Comparison of ENCODE assay signal across 1 cellular context in the genomic region with DNA sequence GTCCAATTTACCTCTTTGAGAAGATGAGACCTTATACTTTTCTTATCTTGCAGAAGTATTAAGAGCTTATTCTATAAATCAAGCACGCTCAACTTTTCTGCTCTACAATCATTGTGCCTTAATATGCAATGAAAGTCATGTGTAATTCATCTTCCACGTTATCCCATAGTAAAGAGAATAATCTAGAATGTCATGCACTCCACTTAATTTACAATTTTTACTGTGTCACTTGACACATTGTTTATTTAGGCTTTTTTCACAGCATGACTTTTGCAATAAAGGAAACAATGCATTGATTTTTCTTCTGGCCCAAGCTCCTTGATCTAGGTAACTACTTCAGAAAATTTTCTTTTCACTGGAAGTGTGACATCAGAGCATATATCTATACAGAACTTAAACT.
TF ChIP-seq lines count a peak whose summit lies in the region.

No MANE protein-coding gene starts in this region.

TF ChIP-seq in HEK293, 187 proteins besides CTCF, POLR2A, EP300 and RAD21 (continued from another document and continues in another):
- TF ChIP-seq, protein P1, sequence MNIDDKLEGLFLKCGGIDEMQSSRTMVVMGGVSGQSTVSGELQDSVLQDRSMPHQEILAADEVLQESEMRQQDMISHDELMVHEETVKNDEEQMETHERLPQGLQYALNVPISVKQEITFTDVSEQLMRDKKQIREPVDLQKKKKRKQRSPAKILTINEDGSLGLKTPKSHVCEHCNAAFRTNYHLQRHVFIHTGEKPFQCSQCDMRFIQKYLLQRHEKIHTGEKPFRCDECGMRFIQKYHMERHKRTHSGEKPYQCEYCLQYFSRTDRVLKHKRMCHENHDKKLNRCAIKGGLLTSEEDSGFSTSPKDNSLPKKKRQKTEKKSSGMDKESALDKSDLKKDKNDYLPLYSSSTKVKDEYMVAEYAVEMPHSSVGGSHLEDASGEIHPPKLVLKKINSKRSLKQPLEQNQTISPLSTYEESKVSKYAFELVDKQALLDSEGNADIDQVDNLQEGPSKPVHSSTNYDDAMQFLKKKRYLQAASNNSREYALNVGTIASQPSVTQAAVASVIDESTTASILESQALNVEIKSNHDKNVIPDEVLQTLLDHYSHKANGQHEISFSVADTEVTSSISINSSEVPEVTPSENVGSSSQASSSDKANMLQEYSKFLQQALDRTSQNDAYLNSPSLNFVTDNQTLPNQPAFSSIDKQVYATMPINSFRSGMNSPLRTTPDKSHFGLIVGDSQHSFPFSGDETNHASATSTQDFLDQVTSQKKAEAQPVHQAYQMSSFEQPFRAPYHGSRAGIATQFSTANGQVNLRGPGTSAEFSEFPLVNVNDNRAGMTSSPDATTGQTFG (tag by site-specific recombination; IDR thresholded peaks at IDR 0.05; ENCODE audit: borderline replicate concordance) = peak; percentile 41; the same call in 1 of the 2 replicates
- TF ChIP-seq, protein P2, sequence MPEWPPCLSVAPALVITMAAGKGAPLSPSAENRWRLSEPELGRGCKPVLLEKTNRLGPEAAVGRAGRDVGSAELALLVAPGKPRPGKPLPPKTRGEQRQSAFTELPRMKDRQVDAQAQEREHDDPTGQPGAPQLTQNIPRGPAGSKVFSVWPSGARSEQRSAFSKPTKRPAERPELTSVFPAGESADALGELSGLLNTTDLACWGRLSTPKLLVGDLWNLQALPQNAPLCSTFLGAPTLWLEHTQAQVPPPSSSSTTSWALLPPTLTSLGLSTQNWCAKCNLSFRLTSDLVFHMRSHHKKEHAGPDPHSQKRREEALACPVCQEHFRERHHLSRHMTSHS (tag by site-specific recombination; IDR thresholded peaks at IDR 0.05) = peak; percentile 85
- TF ChIP-seq, protein P3, sequence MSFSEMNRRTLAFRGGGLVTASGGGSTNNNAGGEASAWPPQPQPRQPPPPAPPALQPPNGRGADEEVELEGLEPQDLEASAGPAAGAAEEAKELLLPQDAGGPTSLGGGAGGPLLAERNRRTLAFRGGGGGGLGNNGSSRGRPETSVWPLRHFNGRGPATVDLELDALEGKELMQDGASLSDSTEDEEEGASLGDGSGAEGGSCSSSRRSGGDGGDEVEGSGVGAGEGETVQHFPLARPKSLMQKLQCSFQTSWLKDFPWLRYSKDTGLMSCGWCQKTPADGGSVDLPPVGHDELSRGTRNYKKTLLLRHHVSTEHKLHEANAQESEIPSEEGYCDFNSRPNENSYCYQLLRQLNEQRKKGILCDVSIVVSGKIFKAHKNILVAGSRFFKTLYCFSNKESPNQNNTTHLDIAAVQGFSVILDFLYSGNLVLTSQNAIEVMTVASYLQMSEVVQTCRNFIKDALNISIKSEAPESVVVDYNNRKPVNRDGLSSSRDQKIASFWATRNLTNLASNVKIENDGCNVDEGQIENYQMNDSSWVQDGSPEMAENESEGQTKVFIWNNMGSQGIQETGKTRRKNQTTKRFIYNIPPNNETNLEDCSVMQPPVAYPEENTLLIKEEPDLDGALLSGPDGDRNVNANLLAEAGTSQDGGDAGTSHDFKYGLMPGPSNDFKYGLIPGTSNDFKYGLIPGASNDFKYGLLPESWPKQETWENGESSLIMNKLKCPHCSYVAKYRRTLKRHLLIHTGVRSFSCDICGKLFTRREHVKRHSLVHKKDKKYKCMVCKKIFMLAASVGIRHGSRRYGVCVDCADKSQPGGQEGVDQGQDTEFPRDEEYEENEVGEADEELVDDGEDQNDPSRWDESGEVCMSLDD (tag by site-specific recombination; IDR thresholded peaks at IDR 0.05) = no peak
- TF ChIP-seq HOXA7 (CRISPR knock-in tag; IDR thresholded peaks at IDR 0.05; ENCODE audit: borderline replicate concordance) (no peak), ZNF558 (tag by site-specific recombination; IDR thresholded peaks at IDR 0.05) (no peak), ZFP3 (tag by site-specific recombination; IDR thresholded peaks at IDR 0.05; ENCODE audit: low read depth) (no peak), ZNF426 (tag by site-specific recombination; IDR thresholded peaks at IDR 0.05) (no peak), ZNF544 (tag by site-specific recombination; IDR thresholded peaks at IDR 0.05) (no peak), MYNN (tag by site-specific recombination; IDR thresholded peaks at IDR 0.05; ENCODE audit: borderline replicate concordance) (no peak), ZNF184 (tag by site-specific recombination; IDR thresholded peaks at IDR 0.05) (no peak), ZNF707 (tag by site-specific recombination; IDR thresholded peaks at IDR 0.05) (no peak), GLIS2 (tag by site-specific recombination; IDR thresholded peaks at IDR 0.05) (no peak), YY1 (tag by site-specific recombination; IDR thresholded peaks at IDR 0.05) (no peak), ZNF660 (tag by site-specific recombination; IDR thresholded peaks at IDR 0.05) (no peak), ZNF670 (tag by site-specific recombination; IDR thresholded peaks at IDR 0.05; ENCODE audit: low read depth) (no peak), ZNF529 (tag by site-specific recombination; IDR thresholded peaks at IDR 0.05; ENCODE audit: insufficient replicate concordance) (no peak), ZNF19 (tag by site-specific recombination; IDR thresholded peaks at IDR 0.05; ENCODE audit: low read depth) (no peak), KLF8 (tag by site-specific recombination; IDR thresholded peaks at IDR 0.05) (peak; percentile 44; the same call in 1 of the 2 replicates), ZNF658 (tag by site-specific recombination; IDR thresholded peaks at IDR 0.05) (no peak), ZNF843 (tag by site-specific recombination; IDR thresholded peaks at IDR 0.05) (peak; percentile 96), ZNF266 (tag by site-specific recombination; IDR thresholded peaks at IDR 0.05; ENCODE audit: low read depth) (no peak), GFI1B (tag by site-specific recombination; IDR thresholded peaks at IDR 0.05) (peak; percentile 69), BCL11B (tag by site-specific recombination; IDR thresholded peaks at IDR 0.05; ENCODE audit: low read depth) (peak; percentile 78; the same call in 1 of the 2 replicates), ZNF830 (tag by site-specific recombination; IDR thresholded peaks at IDR 0.05; ENCODE audit: low read depth) (no peak), ZNF37A (tag by site-specific recombination; IDR thresholded peaks at IDR 0.05) (no peak), ZNF341 (tag by site-specific recombination; IDR thresholded peaks at IDR 0.05; ENCODE audit: low read depth) (no peak), PRDM1 (tag by site-specific recombination; IDR thresholded peaks at IDR 0.05) (no peak), ZNF169 (tag by site-specific recombination; IDR thresholded peaks at IDR 0.05) (no peak), OVOL3 (tag by site-specific recombination; IDR thresholded peaks at IDR 0.05) (peak; percentile 74; the same call in 1 of the 2 replicates), ZNF146 (tag by site-specific recombination; IDR thresholded peaks at IDR 0.05) (no peak), ZNF791 (tag by site-specific recombination; IDR thresholded peaks at IDR 0.05) (no peak), ZSCAN30 (tag by site-specific recombination; IDR thresholded peaks at IDR 0.05) (peak; percentile 51; the same call in 1 of the 2 replicates), ZNF211 (tag by site-specific recombination; IDR thresholded peaks at IDR 0.05; ENCODE audit: low read depth) (no peak)
- TF ChIP-seq, protein P4, sequence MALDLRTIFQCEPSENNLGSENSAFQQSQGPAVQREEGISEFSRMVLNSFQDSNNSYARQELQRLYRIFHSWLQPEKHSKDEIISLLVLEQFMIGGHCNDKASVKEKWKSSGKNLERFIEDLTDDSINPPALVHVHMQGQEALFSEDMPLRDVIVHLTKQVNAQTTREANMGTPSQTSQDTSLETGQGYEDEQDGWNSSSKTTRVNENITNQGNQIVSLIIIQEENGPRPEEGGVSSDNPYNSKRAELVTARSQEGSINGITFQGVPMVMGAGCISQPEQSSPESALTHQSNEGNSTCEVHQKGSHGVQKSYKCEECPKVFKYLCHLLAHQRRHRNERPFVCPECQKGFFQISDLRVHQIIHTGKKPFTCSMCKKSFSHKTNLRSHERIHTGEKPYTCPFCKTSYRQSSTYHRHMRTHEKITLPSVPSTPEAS (tag by site-specific recombination; IDR thresholded peaks at IDR 0.05) = no peak
- TF ChIP-seq, protein P5, sequence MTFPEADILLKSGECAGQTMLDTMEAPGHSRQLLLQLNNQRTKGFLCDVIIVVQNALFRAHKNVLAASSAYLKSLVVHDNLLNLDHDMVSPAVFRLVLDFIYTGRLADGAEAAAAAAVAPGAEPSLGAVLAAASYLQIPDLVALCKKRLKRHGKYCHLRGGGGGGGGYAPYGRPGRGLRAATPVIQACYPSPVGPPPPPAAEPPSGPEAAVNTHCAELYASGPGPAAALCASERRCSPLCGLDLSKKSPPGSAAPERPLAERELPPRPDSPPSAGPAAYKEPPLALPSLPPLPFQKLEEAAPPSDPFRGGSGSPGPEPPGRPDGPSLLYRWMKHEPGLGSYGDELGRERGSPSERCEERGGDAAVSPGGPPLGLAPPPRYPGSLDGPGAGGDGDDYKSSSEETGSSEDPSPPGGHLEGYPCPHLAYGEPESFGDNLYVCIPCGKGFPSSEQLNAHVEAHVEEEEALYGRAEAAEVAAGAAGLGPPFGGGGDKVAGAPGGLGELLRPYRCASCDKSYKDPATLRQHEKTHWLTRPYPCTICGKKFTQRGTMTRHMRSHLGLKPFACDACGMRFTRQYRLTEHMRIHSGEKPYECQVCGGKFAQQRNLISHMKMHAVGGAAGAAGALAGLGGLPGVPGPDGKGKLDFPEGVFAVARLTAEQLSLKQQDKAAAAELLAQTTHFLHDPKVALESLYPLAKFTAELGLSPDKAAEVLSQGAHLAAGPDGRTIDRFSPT (tag by site-specific recombination; IDR thresholded peaks at IDR 0.05) = peak; percentile 72; the same call in 1 of the 2 replicates
- TF ChIP-seq, protein P6, sequence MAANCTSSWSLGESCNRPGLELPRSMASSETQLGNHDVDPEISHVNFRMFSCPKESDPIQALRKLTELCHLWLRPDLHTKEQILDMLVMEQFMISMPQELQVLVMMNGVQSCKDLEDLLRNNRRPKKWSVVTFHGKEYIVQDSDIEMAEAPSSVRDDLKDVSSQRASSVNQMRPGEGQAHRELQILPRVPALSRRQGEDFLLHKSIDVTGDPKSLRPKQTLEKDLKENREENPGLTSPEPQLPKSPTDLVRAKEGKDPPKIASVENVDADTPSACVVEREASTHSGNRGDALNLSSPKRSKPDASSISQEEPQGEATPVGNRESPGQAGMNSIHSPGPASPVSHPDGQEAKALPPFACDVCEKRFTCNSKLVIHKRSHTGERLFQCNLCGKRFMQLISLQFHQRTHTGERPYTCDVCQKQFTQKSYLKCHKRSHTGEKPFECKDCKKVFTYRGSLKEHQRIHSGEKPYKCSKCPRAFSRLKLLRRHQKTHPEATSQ (tag by site-specific recombination; IDR thresholded peaks at IDR 0.05) = no peak
- TF ChIP-seq, protein P7, sequence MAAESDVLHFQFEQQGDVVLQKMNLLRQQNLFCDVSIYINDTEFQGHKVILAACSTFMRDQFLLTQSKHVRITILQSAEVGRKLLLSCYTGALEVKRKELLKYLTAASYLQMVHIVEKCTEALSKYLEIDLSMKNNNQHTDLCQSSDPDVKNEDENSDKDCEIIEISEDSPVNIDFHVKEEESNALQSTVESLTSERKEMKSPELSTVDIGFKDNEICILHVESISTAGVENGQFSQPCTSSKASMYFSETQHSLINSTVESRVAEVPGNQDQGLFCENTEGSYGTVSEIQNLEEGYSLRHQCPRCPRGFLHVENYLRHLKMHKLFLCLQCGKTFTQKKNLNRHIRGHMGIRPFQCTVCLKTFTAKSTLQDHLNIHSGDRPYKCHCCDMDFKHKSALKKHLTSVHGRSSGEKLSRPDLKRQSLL (tag by site-specific recombination; IDR thresholded peaks at IDR 0.05) = no peak
- TF ChIP-seq, protein P8, sequence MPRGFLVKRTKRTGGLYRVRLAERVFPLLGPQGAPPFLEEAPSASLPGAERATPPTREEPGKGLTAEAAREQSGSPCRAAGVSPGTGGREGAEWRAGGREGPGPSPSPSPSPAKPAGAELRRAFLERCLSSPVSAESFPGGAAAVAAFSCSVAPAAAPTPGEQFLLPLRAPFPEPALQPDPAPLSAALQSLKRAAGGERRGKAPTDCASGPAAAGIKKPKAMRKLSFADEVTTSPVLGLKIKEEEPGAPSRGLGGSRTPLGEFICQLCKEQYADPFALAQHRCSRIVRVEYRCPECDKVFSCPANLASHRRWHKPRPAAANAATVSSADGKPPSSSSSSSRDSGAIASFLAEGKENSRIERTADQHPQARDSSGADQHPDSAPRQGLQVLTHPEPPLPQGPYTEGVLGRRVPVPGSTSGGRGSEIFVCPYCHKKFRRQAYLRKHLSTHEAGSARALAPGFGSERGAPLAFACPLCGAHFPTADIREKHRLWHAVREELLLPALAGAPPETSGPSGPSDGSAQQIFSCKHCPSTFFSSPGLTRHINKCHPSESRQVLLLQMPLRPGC (tag by site-specific recombination; IDR thresholded peaks at IDR 0.05) = peak; percentile 72; the same call in 1 of the 2 replicates
- TF ChIP-seq, protein P9, sequence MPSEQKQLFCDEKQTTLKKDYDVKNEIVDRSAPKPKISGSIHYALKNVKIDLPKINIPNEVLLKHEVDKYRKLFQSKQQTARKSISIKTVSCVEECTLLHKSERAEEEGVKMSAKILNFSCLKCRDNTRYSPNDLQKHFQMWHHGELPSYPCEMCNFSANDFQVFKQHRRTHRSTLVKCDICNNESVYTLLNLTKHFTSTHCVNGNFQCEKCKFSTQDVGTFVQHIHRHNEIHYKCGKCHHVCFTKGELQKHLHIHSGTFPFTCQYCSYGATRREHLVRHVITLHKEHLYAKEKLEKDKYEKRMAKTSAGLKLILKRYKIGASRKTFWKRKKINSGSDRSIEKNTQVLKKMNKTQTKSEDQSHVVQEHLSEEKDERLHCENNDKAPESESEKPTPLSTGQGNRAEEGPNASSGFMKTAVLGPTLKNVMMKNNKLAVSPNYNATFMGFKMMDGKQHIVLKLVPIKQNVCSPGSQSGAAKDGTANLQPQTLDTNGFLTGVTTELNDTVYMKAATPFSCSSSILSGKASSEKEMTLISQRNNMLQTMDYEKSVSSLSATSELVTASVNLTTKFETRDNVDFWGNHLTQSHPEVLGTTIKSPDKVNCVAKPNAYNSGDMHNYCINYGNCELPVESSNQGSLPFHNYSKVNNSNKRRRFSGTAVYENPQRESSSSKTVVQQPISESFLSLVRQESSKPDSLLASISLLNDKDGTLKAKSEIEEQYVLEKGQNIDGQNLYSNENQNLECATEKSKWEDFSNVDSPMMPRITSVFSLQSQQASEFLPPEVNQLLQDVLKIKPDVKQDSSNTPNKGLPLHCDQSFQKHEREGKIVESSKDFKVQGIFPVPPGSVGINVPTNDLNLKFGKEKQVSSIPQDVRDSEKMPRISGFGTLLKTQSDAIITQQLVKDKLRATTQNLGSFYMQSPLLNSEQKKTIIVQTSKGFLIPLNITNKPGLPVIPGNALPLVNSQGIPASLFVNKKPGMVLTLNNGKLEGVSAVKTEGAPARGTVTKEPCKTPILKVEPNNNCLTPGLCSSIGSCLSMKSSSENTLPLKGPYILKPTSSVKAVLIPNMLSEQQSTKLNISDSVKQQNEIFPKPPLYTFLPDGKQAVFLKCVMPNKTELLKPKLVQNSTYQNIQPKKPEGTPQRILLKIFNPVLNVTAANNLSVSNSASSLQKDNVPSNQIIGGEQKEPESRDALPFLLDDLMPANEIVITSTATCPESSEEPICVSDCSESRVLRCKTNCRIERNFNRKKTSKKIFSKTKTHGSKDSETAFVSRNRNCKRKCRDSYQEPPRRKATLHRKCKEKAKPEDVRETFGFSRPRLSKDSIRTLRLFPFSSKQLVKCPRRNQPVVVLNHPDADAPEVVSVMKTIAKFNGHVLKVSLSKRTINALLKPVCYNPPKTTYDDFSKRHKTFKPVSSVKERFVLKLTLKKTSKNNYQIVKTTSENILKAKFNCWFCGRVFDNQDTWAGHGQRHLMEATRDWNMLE (tag by site-specific recombination; conservative IDR thresholded peaks at IDR 0.05; ENCODE audit: low read depth) = no peak
